Comparison of ENCODE assay signal across 12 cellular contexts in the genomic region with DNA sequence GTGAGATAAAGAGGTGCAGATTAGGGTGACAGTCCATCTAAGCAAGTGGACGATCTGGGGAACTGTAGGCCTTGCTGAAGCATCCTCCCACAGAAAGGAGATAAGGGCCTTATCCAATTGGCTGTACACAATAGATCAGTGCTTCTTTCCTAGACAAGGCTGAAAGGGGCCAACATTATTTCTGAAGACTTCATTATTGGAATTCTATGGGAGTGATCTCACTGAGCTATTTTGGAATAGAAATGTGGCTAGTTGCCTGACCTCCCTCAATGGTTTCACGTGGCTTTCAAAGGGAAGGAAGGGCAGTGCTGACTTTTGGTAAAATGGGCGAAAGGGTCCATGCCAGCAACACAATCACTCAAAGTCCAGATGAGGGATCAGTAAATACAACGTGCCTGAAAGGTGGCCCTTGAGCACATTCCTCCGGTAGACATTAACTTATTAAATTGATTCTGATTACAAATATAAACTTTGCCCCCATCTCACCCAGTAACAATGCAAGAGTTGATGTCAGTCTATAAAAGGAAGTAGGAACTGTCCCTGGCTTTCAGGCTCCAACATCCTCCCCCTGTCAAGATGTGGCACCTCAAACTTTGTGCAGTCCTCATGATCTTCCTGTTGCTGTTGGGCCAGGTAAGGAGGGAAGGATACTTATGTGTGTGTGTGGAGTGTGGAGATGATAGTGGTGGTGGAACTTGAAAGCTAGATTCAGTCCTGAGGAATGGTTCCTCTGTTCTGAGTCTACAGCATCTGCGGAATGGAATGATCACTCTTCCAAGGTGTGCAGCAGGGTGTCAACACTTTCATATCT. TPM values are rescaled to one million over a fixed set of nuclear protein-coding genes. Genes with fewer than 3 reads are reported as not detected.
A peak's percentile ranks its signal among the peaks of the same experiment; 100 is the strongest.
DNase-seq lines count a peak whose midpoint lies in the region; ATAC-seq and TF ChIP-seq lines count a peak whose summit lies in the region.
"Had no signal": no experiment of that assay in that cellular context is flagged by ENCODE, and none has a peak within 500 bp of the region (broad histone marks: within the 10 kb centered on the region; RNA-seq: fewer than 3 reads in every experiment).

A gene with protein sequence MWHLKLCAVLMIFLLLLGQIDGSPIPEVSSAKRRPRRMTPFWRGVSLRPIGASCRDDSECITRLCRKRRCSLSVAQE (plus strand): TSS at position 550 of the 811 bp plus-strand sequence. CDS start 27 bp downstream, at position 577.

- DNase-seq in activated naive CD4-positive, alpha-beta T cell treated with anti-CD3 and anti-CD28 coated beads, Interleukin-2, amount 10 ng/mL, durations not matched to agents 7 days and 5 days = no peak
- DNase-seq in activated naive CD4-positive, alpha-beta T cell treated with Interleukin-2 at 50 U/mL for 16 hours = no peak
- DNase-seq in effector memory CD8-positive, alpha-beta T cell = no peak
- DNase-seq in memory B cell (ENCODE audit: low spot score in 2 of 2) (no peak), thoracic aorta (ENCODE audit: low spot score) (no peak), CD14-positive monocyte (ENCODE audit: low spot score) (no peak), lower leg skin (ENCODE audit: low spot score in 2 of 2) (no peak), DMS53 treated with DMSO at 0.1 percent for 48 hours (lab: John Stamatoyannopoulos, UW; ENCODE audit: unreplicated experiment) (no peak)
- DNase-seq: activated CD4-positive, alpha-beta T cell treated with anti-CD3 and anti-CD28 coated beads for 48 hours; effector CD4-positive, alpha-beta T cell; NCI-H1105; stimulated activated naive CD8-positive, alpha-beta T cell treated with anti-CD3 and anti-CD28 coated beads, Interleukin-15, amount 100 ng/mL, for 72 hours had no signal

- H3K4me1 Mint-ChIP-seq in activated naive CD4-positive, alpha-beta T cell treated with anti-CD3 and anti-CD28 coated beads, Interleukin-2, amount 10 ng/mL, durations not matched to agents 7 days and 5 days = peaks cover 3% of the 10 kb centered on the region
- peaks cover 0 to 3% of the 10 kb centered on the region in 2 donors for H3K4me1 Mint-ChIP-seq in effector memory CD8-positive, alpha-beta T cell (ENCODE audit: low read depth in 2 of 2)
- H3K4me1 Mint-ChIP-seq in memory B cell (no peaks in the 10 kb centered on the region), CD14-positive monocyte (no peaks in the 10 kb centered on the region)

- no peak for TF ChIP-seq POLR2A in lower leg skin (IDR thresholded peaks at IDR 0.05)

- H3K4me3 Mint-ChIP-seq in activated naive CD4-positive, alpha-beta T cell treated with anti-CD3 and anti-CD28 coated beads, Interleukin-2, amount 10 ng/mL, durations not matched to agents 7 days and 5 days = no peak within 1 kb of the TSS
- no peak within 1 kb of the TSS for H3K4me3 Mint-ChIP-seq in effector memory CD8-positive, alpha-beta T cell
- no peak within 1 kb of the TSS for H3K4me3 Mint-ChIP-seq in memory B cell
- H3K4me3 Mint-ChIP-seq in CD14-positive monocyte = no peak within 1 kb of the TSS
- H3K4me3 Mint-ChIP-seq: stimulated activated naive CD8-positive, alpha-beta T cell treated with anti-CD3 and anti-CD28 coated beads, Interleukin-15, amount 100 ng/mL, for 72 hours had no signal

- peaks cover 24% of the 10 kb centered on the region for H3K36me3 Mint-ChIP-seq in activated naive CD4-positive, alpha-beta T cell treated with anti-CD3 and anti-CD28 coated beads, Interleukin-2, amount 10 ng/mL, durations not matched to agents 7 days and 5 days
- H3K36me3 Mint-ChIP-seq in effector memory CD8-positive, alpha-beta T cell (ENCODE audit: insufficient read depth) = peaks cover 41% of the 10 kb centered on the region
- H3K36me3 Mint-ChIP-seq in memory B cell (peaks cover 11% of the 10 kb centered on the region), CD14-positive monocyte (peaks cover 44 to 66% of the 10 kb centered on the region in 2 donors)

- peaks cover 5 to 26% of the 10 kb centered on the region in 2 donors for H3K4me1 ChIP-seq in thoracic aorta (ENCODE audit: control insufficient read depth in 1 of 2, low read depth in 2 of 2)

- H3K27ac Mint-ChIP-seq in activated naive CD4-positive, alpha-beta T cell treated with anti-CD3 and anti-CD28 coated beads, Interleukin-2, amount 10 ng/mL, durations not matched to agents 7 days and 5 days = peak within 1 kb of the TSS; percentile 34
- peak within 1 kb of the TSS; percentile 61 to 75 for H3K27ac Mint-ChIP-seq in effector memory CD8-positive, alpha-beta T cell
- H3K27ac Mint-ChIP-seq in memory B cell (peak within 1 kb of the TSS; percentile 62), CD14-positive monocyte (peak within 1 kb of the TSS in 3 of 7 donors; percentile 14 to 26 (median 19))

- intact Hi-C loops in CD14-positive monocyte (cut with micrococcal nuclease) = no loop called here
- intact Hi-C loops in lower leg skin (cut with DNase I; ENCODE audit: low total_unique reads) = no loop called here

- no peaks in the 10 kb centered on the region for H3K27me3 ChIP-seq in thoracic aorta (replicated peaks; ENCODE audit: insufficient read depth)

- CTCF ChIA-PET in activated naive CD4-positive, alpha-beta T cell treated with anti-CD3 and anti-CD28 coated beads, Interleukin-2, amount 10 ng/mL, durations not matched to agents 7 days and 5 days (lab: Charles Lee) = interaction anchor here (1.2 kb wide), 1 partner anchor 10 kb away, joined by 4 read pairs; no protein-coding TSS in a partner anchor

- H3K9me3 Mint-ChIP-seq in activated naive CD4-positive, alpha-beta T cell treated with anti-CD3 and anti-CD28 coated beads, Interleukin-2, amount 10 ng/mL, durations not matched to agents 7 days and 5 days = no peaks in the 10 kb centered on the region
- H3K9me3 Mint-ChIP-seq in effector memory CD8-positive, alpha-beta T cell = no peaks in the 10 kb centered on the region
- H3K9me3 Mint-ChIP-seq in memory B cell (no peaks in the 10 kb centered on the region), CD14-positive monocyte (no peaks in the 10 kb centered on the region)
- H3K9me3 Mint-ChIP-seq: stimulated activated naive CD8-positive, alpha-beta T cell treated with anti-CD3 and anti-CD28 coated beads, Interleukin-15, amount 100 ng/mL, for 72 hours had no signal

- H3K27me3 Mint-ChIP-seq in activated naive CD4-positive, alpha-beta T cell treated with anti-CD3 and anti-CD28 coated beads, Interleukin-2, amount 10 ng/mL, durations not matched to agents 7 days and 5 days = no peaks in the 10 kb centered on the region
- no peaks in the 10 kb centered on the region for H3K27me3 Mint-ChIP-seq in effector memory CD8-positive, alpha-beta T cell
- H3K27me3 Mint-ChIP-seq in memory B cell (no peaks in the 10 kb centered on the region), CD14-positive monocyte (ENCODE audit: low read depth in 3 of 3) (peaks cover 0 to 2% (median 2%) of the 10 kb centered on the region in 3 donors)
- H3K27me3 Mint-ChIP-seq: stimulated activated naive CD8-positive, alpha-beta T cell treated with anti-CD3 and anti-CD28 coated beads, Interleukin-15, amount 100 ng/mL, for 72 hours had no signal

- H3K4me3 ChIP-seq in thoracic aorta = no peak within 1 kb of the TSS
- H3K4me3 ChIP-seq in lower leg skin (ENCODE audit: low read depth, poor library complexity, severe bottlenecking) = no peak within 1 kb of the TSS

- no peak for ATAC-seq in effector memory CD8-positive, alpha-beta T cell (replicated peaks)
- ATAC-seq in memory B cell (ENCODE audit: low read depth) (no peak), thoracic aorta (ENCODE audit: insufficient number of reproducible peaks, low FRiP score, low read depth) (no peak)
- ATAC-seq: stimulated activated naive CD8-positive, alpha-beta T cell treated with anti-CD3 and anti-CD28 coated beads, Interleukin-15, amount 100 ng/mL, for 72 hours had no signal

- no peaks in the 10 kb centered on the region for H3K9me3 ChIP-seq in thoracic aorta

- no peak for TF ChIP-seq CTCF in thoracic aorta (IDR thresholded peaks at IDR 0.05)
- TF ChIP-seq CTCF in CD14-positive monocyte (IDR thresholded peaks at IDR 0.05) = no peak
- TF ChIP-seq CTCF in lower leg skin (IDR thresholded peaks at IDR 0.05) = no peak

- 81 to 84% methylated on average over 6 of the region's 6 CpGs for WGBS in lower leg skin, 2 donors

- peak within 1 kb of the TSS; percentile 19 to 39 for H3K27ac ChIP-seq in thoracic aorta

- peaks cover 30% of the 10 kb centered on the region for H3K36me3 ChIP-seq in thoracic aorta

RNA-seq across cellular contexts. Expression of the gene that starts here (rescaled TPM):
- under 1 TPM in 1 of 2 donors, not detected in 1; 0.49 TPM for total RNA-seq in thoracic aorta
- polyA plus RNA-seq in CD14-positive monocyte = under 1 TPM; 0.59 to 0.88 TPM
- total RNA-seq in lower leg skin = 1 to 10 TPM in 2 of 4 donors, under 1 TPM in 1, not detected in 1; 0.84 to 2.0 (median 1.8) TPM
